Comparison of ENCODE assay signal across 15 cellular contexts in genomic region chr22:27196483-27196882, GRCh38.
"Had no signal": no experiment of that assay in that cellular context is flagged by ENCODE, and none has a peak within 500 bp of the region (broad histone marks: within the 10 kb centered on the region; RNA-seq: fewer than 3 reads in every experiment).

No MANE protein-coding gene starts in this region.

- H3K9me3 ChIP-seq: tibial artery had no signal

- ATAC-seq: effector memory CD8-positive, alpha-beta T cell; naive thymus-derived CD4-positive, alpha-beta T cell; stimulated activated memory B cell treated with anti-CD40 and anti-IgM and Interleukin-4, amounts not matched to agents 10 μg/mL and 1 μg/mL and 100 μg/mL, for 72 hours had no signal

- H3K36me3 Mint-ChIP-seq: naive thymus-derived CD4-positive, alpha-beta T cell; stimulated activated memory B cell treated with anti-CD40 and anti-IgM and Interleukin-4, amounts not matched to agents 10 μg/mL and 1 μg/mL and 100 μg/mL, for 72 hours had no signal

- DNase-seq: central memory CD4-positive, alpha-beta T cell; effector memory CD8-positive, alpha-beta T cell; esophagus squamous epithelium; foreskin fibroblast; kidney; left cardiac atrium; naive thymus-derived CD4-positive, alpha-beta T cell; posterior cingulate gyrus; stimulated activated CD4-positive, alpha-beta T cell treated with anti-CD3 and anti-CD28 coated beads, Interleukin-2, amount 100 ng/mL, for 48 hours; tibial artery had no signal

- H3K4me1 Mint-ChIP-seq: naive thymus-derived CD4-positive, alpha-beta T cell; stimulated activated memory B cell treated with anti-CD40 and anti-IgM and Interleukin-4, amounts not matched to agents 10 μg/mL and 1 μg/mL and 100 μg/mL, for 72 hours had no signal

- H3K36me3 ChIP-seq: esophagus squamous epithelium, tibial artery had no signal

- H3K4me3 Mint-ChIP-seq: dendritic cell treated with granulocyte-macrophage colony-stimulating factor and Interleukin-4, amounts not matched to agents 40 ng/mL and 50 ng/mL, for 4 days; effector memory CD8-positive, alpha-beta T cell; naive thymus-derived CD4-positive, alpha-beta T cell; stimulated activated memory B cell treated with anti-CD40 and anti-IgM and Interleukin-4, amounts not matched to agents 10 μg/mL and 1 μg/mL and 100 μg/mL, for 72 hours; stimulated activated naive CD8-positive, alpha-beta T cell treated with anti-CD3 and anti-CD28 coated beads, Interleukin-15, Interleukin-2, amounts not matched to agents 100 ng/mL and 50 ng/mL, for 24 hours had no signal

- H3K27ac ChIP-seq: hepatocyte, tibial artery had no signal

- H3K27me3 ChIP-seq: hepatocyte, tibial artery had no signal

- H3K4me3 ChIP-seq: esophagus squamous epithelium, hepatocyte, smooth muscle cell, tibial artery had no signal

- H3K27ac Mint-ChIP-seq: dendritic cell treated with granulocyte-macrophage colony-stimulating factor and Interleukin-4, amounts not matched to agents 40 ng/mL and 50 ng/mL, for 4 days; effector memory CD8-positive, alpha-beta T cell; naive thymus-derived CD4-positive, alpha-beta T cell; stimulated activated memory B cell treated with anti-CD40 and anti-IgM and Interleukin-4, amounts not matched to agents 10 μg/mL and 1 μg/mL and 100 μg/mL, for 72 hours; stimulated activated naive CD8-positive, alpha-beta T cell treated with anti-CD3 and anti-CD28 coated beads, Interleukin-15, Interleukin-2, amounts not matched to agents 100 ng/mL and 50 ng/mL, for 24 hours had no signal
